In genomic region chr4:45442466-45442865, GRCh38 we compare ENCODE assay signal across 10 cellular contexts.
DNase-seq lines count a peak whose midpoint lies in the region; ATAC-seq and TF ChIP-seq lines count a peak whose summit lies in the region.
"Had no signal": no experiment of that assay in that cellular context is flagged by ENCODE, and none has a peak within 500 bp of the region (broad histone marks: within the 10 kb centered on the region; RNA-seq: fewer than 3 reads in every experiment).

No MANE protein-coding gene starts in this region.

- H3K27ac ChIP-seq in VCaP (no peak overlapping the region), osteoblast (ENCODE audit: low read depth, low read length) (no peak overlapping the region)
- H3K27ac ChIP-seq: lower lobe of right lung had no signal

- no peaks in the 10 kb centered on the region for H3K79me2 ChIP-seq in osteoblast (ENCODE audit: insufficient read depth, low read length)

- no peaks in the 10 kb centered on the region for H4K20me1 ChIP-seq in osteoblast (ENCODE audit: insufficient read depth, low read length)

- no peak overlapping the region for H3K4me3 ChIP-seq in osteoblast (ENCODE audit: insufficient read depth, low read length)
- H3K4me3 ChIP-seq: lower lobe of right lung had no signal

- TF ChIP-seq CTCF in VCaP (conservative IDR thresholded peaks at IDR 0.05) (peak; percentile 90), osteoblast (IDR thresholded peaks at IDR 0.05; ENCODE audit: extremely low read depth, low read depth, low read length) (no peak)

- no peaks in the 10 kb centered on the region for H3K4me1 ChIP-seq in osteoblast (ENCODE audit: insufficient read depth, low read length)
- H3K4me1 ChIP-seq: lower lobe of right lung had no signal

- no peaks in the 10 kb centered on the region for H3K36me3 ChIP-seq in osteoblast (ENCODE audit: insufficient read depth, low read length)
- H3K36me3 ChIP-seq: lower lobe of right lung had no signal

- DNase-seq in ELR (ENCODE audit: low read depth) (peak; percentile 0), HPDE6-E6E7 (ENCODE audit: extremely low spot score) (peak; percentile 20), left kidney (ENCODE audit: low read depth, low spot score) (peak; percentile 29), osteoblast (ENCODE audit: insufficient read length, low spot score, missing footprints) (no peak)
- DNase-seq in effector CD4-positive, alpha-beta T cell = no peak
- DNase-seq: lower lobe of right lung; stimulated activated CD4-positive, alpha-beta T cell treated with anti-CD3 and anti-CD28 coated beads, Interleukin-2, amount 100 ng/mL, for 48 hours had no signal

- no peak overlapping the region for H3K4me2 ChIP-seq in osteoblast (ENCODE audit: insufficient read depth, low read length)

- ATAC-seq in HG02588 (IDR thresholded peaks at IDR 0.05; ENCODE audit: unreplicated experiment) = no peak
- ATAC-seq in GM21825 (IDR thresholded peaks at IDR 0.05; ENCODE audit: unreplicated experiment) = no peak
- ATAC-seq: lower lobe of right lung had no signal

- H2AFZ ChIP-seq in osteoblast (ENCODE audit: low read length) = no peak overlapping the region

- no peaks in the 10 kb centered on the region for H3K9me3 ChIP-seq in osteoblast (ENCODE audit: low read depth, low read length)
- H3K9me3 ChIP-seq: lower lobe of right lung had no signal

- H3K27me3 ChIP-seq in osteoblast (ENCODE audit: insufficient read depth, low read length) = no peaks in the 10 kb centered on the region

Comparison
In these comparisons a context has a peak if more than half of its experiments do, and no peak if none do; other contexts are left out.
1. DNase-seq: peak in ELR (single experiment), HPDE6-E6E7 (single experiment) and left kidney (single experiment); none in effector CD4-positive, alpha-beta T cell (single experiment) and osteoblast (single experiment).